In the genomic region with DNA sequence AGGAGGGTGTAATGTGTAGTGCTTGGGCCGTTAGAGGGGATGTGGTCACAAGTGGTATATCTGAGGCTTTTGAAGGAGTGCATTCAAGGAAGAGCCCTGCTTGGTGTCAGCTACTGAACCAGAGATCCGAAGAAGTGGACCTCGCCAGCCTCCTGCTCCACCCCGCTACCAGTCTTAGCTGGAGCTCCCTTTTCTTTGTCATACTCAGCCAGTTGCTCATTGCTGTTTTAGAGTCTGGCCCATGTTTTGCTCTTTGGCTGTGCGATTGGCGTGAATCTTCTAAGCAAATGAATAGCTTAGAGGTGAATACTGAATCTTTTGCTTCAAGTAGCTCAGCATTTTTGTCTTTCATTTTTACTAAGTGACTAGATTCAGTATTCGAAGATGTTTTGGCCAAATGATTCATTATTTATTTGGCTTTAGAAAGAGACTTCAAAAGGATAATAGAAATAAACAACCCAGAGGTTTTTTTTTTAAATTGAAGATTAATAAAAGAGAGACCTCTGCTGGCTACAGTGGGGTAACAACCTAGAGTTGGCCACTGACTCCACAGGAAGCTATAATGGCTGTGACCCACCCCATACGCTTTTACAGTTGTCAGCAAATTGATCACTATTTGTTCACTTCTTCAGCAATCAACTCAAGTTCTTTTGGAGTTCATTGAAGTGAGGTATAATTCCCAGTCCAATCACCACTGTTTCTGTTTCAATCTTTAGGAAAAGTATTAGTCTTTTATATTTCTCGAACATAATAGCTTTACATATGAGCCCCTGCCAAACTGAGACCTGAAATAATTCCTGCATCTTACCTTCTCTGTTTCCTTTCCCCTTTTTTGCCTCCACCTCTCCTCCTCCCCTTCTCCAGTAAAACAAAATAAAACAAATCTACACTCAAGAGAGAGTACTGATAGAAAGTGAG, we compare ENCODE assay signal across 8 cellular contexts. TPM values are rescaled to one million over a fixed set of nuclear protein-coding genes. Genes with fewer than 3 reads are reported as not detected.
A peak's percentile ranks its signal among the peaks of the same experiment; 100 is the strongest.
DNase-seq lines count a peak whose midpoint lies in the region; ATAC-seq and TF ChIP-seq lines count a peak whose summit lies in the region.

No MANE protein-coding gene starts in this region.

- POLR2A ChIA-PET in activated CD4-positive, alpha-beta T cell treated with anti-CD3 and anti-CD28 coated beads for 36 hours (lab: Charles Lee) = interaction anchor here (0.6 to 2.4 kb wide), 16 partner anchors 11 to 1010 kb away, joined by 3 to 38 read pairs (median 4); partner anchors contain the start of gene DUSP16
- POLR2A ChIA-PET in HEK293T (lab: Yijun Ruan, JAX) = interaction anchor here (1.0 to 4.3 kb wide), 8 partner anchors 9 to 380 kb away, joined by 3 to 81 read pairs (median 6); partner anchors contain the start of genes BORCS5 and CDKN1B
- POLR2A ChIA-PET in activated CD4-positive, alpha-beta memory T cell treated with anti-CD3 and anti-CD28 coated beads for 36 hours (lab: Charles Lee) = interaction anchor here (0.5 to 3.7 kb wide), 15 partner anchors 10 to 380 kb away, joined by 3 to 46 read pairs (median 5); partner anchors contain the start of genes BORCS5, CDKN1B and GPR19

- CTCF ChIA-PET in activated CD4-positive, alpha-beta T cell treated with anti-CD3 and anti-CD28 coated beads for 36 hours (lab: Charles Lee) = interaction anchor here (0.6 to 3.7 kb wide), 76 partner anchors 10 to 1398 kb away, joined by 3 to 53 read pairs (median 4); partner anchors contain the start of gene DUSP16
- CTCF ChIA-PET in HEK293T (lab: Yijun Ruan, JAX) = interaction anchor here (0.6 to 3.6 kb wide), 31 partner anchors 10 to 1536 kb away, joined by 3 to 43 read pairs (median 5); partner anchors contain the start of genes BORCS5, CDKN1B and MANSC1
- CTCF ChIA-PET in activated CD4-positive, alpha-beta memory T cell treated with anti-CD3 and anti-CD28 coated beads for 36 hours (lab: Charles Lee) = interaction anchor here (0.7 to 3.9 kb wide), 58 partner anchors 9 to 604 kb away, joined by 3 to 42 read pairs (median 4); partner anchors contain the start of genes APOLD1, BORCS5, CDKN1B and DDX47

- intact Hi-C loops in activated CD4-positive, alpha-beta T cell treated with anti-CD3 and anti-CD28 coated beads for 36 hours (cut with DNase I, micrococcal nuclease) = loop anchor here (1.0 to 2.0 kb wide), 3 partner anchors 11 to 361 kb away; no protein-coding TSS in a partner anchor
- intact Hi-C loops in activated CD4-positive, alpha-beta memory T cell treated with anti-CD3 and anti-CD28 coated beads for 36 hours (cut with micrococcal nuclease) = loop anchor here (1.0 kb wide), 2 partner anchors 11 to 22 kb away; no protein-coding TSS in a partner anchor

- H3K9me3 Mint-ChIP-seq in activated CD4-positive, alpha-beta T cell treated with anti-CD3 and anti-CD28 coated beads for 36 hours (ENCODE audit: low read depth) = no peaks in the 10 kb centered on the region
- no peaks in the 10 kb centered on the region for H3K9me3 Mint-ChIP-seq in activated CD4-positive, alpha-beta memory T cell treated with anti-CD3 and anti-CD28 coated beads for 36 hours
- no peaks in the 10 kb centered on the region for H3K9me3 Mint-ChIP-seq in nephron

- H3K27me3 Mint-ChIP-seq in activated CD4-positive, alpha-beta T cell treated with anti-CD3 and anti-CD28 coated beads for 36 hours = no peaks in the 10 kb centered on the region
- no peaks in the 10 kb centered on the region for H3K27me3 Mint-ChIP-seq in activated CD4-positive, alpha-beta memory T cell treated with anti-CD3 and anti-CD28 coated beads for 36 hours
- H3K27me3 Mint-ChIP-seq in nephron (ENCODE audit: low read depth) = no peaks in the 10 kb centered on the region

- no peaks in the 10 kb centered on the region for H3K36me3 Mint-ChIP-seq in activated CD4-positive, alpha-beta T cell treated with anti-CD3 and anti-CD28 coated beads for 36 hours (ENCODE audit: low read depth)
- peaks cover 3% of the 10 kb centered on the region for H3K36me3 Mint-ChIP-seq in activated CD4-positive, alpha-beta memory T cell treated with anti-CD3 and anti-CD28 coated beads for 36 hours
- no peaks in the 10 kb centered on the region for H3K36me3 Mint-ChIP-seq in nephron (ENCODE audit: low read depth)

- ATAC-seq in activated CD4-positive, alpha-beta T cell treated with anti-CD3 and anti-CD28 coated beads for 36 hours = peak; percentile 87
- peak; percentile 74 for ATAC-seq in esophagus mucosa

- peak overlapping the region; percentile 75 for H3K27ac Mint-ChIP-seq in activated CD4-positive, alpha-beta T cell treated with anti-CD3 and anti-CD28 coated beads for 36 hours
- peak overlapping the region; percentile 88 for H3K27ac Mint-ChIP-seq in activated CD4-positive, alpha-beta memory T cell treated with anti-CD3 and anti-CD28 coated beads for 36 hours
- H3K27ac Mint-ChIP-seq in nephron = peak overlapping the region; percentile 39 to 85 (median 66)

- peak overlapping the region; percentile 32 for H3K4me3 Mint-ChIP-seq in activated CD4-positive, alpha-beta T cell treated with anti-CD3 and anti-CD28 coated beads for 36 hours
- peak overlapping the region; percentile 59 for H3K4me3 Mint-ChIP-seq in activated CD4-positive, alpha-beta memory T cell treated with anti-CD3 and anti-CD28 coated beads for 36 hours
- no peak overlapping the region for H3K4me3 Mint-ChIP-seq in nephron

- H3K4me1 Mint-ChIP-seq in activated CD4-positive, alpha-beta T cell treated with anti-CD3 and anti-CD28 coated beads for 36 hours = peaks cover 35% of the 10 kb centered on the region
- H3K4me1 Mint-ChIP-seq in activated CD4-positive, alpha-beta memory T cell treated with anti-CD3 and anti-CD28 coated beads for 36 hours (ENCODE audit: low read depth) = peaks cover 46% of the 10 kb centered on the region
- H3K4me1 Mint-ChIP-seq in nephron = peaks cover 52% of the 10 kb centered on the region

- DNase-seq in activated CD4-positive, alpha-beta T cell treated with anti-CD3 and anti-CD28 coated beads for 36 hours = peak; percentile 65
- DNase-seq in activated CD4-positive, alpha-beta T cell treated with anti-CD3 and anti-CD28 coated beads for 1 hour = no peak
- DNase-seq in HEK293T (ENCODE audit: extremely low spot score) = no peak
- peak; percentile 59 for DNase-seq in MV-4-11 (lab: John Stamatoyannopoulos, UW)
- peak; percentile 76 for DNase-seq in activated CD4-positive, alpha-beta memory T cell treated with anti-CD3 and anti-CD28 coated beads for 36 hours
- no peak for DNase-seq in NCI-H187 (lab: John Stamatoyannopoulos, UW)

- TF ChIP-seq CTCF in nephron (IDR thresholded peaks at IDR 0.05; ENCODE audit: unreplicated experiment in 3 of 3) = peak; percentile 51 to 71 (median 59)

TF ChIP-seq in HEK293T, 16 proteins besides CTCF, POLR2A, EP300 and RAD21:
- TF ChIP-seq ZNF384 (IDR thresholded peaks at IDR 0.05) (peak; percentile 85), TARDBP (IDR thresholded peaks at IDR 0.05) (no peak)

RNA-seq across cellular contexts. Expression of gene CDKN1B, which starts 19.9 kb away (rescaled TPM):
- 10 to 100 TPM; 34.2 to 37.0 TPM for total RNA-seq in activated CD4-positive, alpha-beta T cell treated with anti-CD3 and anti-CD28 coated beads for 36 hours
- total RNA-seq in activated CD4-positive, alpha-beta memory T cell treated with anti-CD3 and anti-CD28 coated beads for 36 hours = 10 to 100 TPM; 52.4 to 52.8 TPM
- 20.4 TPM for total RNA-seq in esophagus mucosa

RNA-seq across cellular contexts. Expression of gene GPR19, which starts 41.0 kb away (rescaled TPM):
- total RNA-seq in activated CD4-positive, alpha-beta T cell treated with anti-CD3 and anti-CD28 coated beads for 36 hours = 10 to 100 TPM; 19.4 to 19.8 TPM
- 10 to 100 TPM; 23.1 to 24.5 TPM for total RNA-seq in activated CD4-positive, alpha-beta memory T cell treated with anti-CD3 and anti-CD28 coated beads for 36 hours
- 0.36 TPM for total RNA-seq in esophagus mucosa

RNA-seq across cellular contexts. Expression of gene APOLD1, which starts 48.4 kb away (rescaled TPM):
- total RNA-seq in activated CD4-positive, alpha-beta T cell treated with anti-CD3 and anti-CD28 coated beads for 36 hours = 1 to 10 TPM; 3.5 to 7.0 TPM
- total RNA-seq in activated CD4-positive, alpha-beta memory T cell treated with anti-CD3 and anti-CD28 coated beads for 36 hours = 1 to 10 TPM; 3.4 to 4.4 TPM
- 3.1 TPM for total RNA-seq in esophagus mucosa

Comparison
In these comparisons a context has a peak if more than half of its experiments do, and no peak if none do; other contexts are left out.
1. DNase-seq: peak in activated CD4-positive, alpha-beta T cell treated with anti-CD3 and anti-CD28 coated beads for 36 hours (single experiment), MV-4-11 (single experiment) and activated CD4-positive, alpha-beta memory T cell treated with anti-CD3 and anti-CD28 coated beads for 36 hours (single experiment); none in activated CD4-positive, alpha-beta T cell treated with anti-CD3 and anti-CD28 coated beads for 1 hour (single experiment), HEK293T (single experiment) and NCI-H187 (0 of 2).
2. H3K4me3 Mint-ChIP-seq: peak in activated CD4-positive, alpha-beta T cell treated with anti-CD3 and anti-CD28 coated beads for 36 hours (single experiment) and activated CD4-positive, alpha-beta memory T cell treated with anti-CD3 and anti-CD28 coated beads for 36 hours (single experiment); none in nephron (0 of 3).
3. RNA of gene GPR19, which starts 41.0 kb away (total RNA-seq): 23.1 to 24.5 TPM in activated CD4-positive, alpha-beta memory T cell treated with anti-CD3 and anti-CD28 coated beads for 36 hours and 19.4 to 19.8 TPM in activated CD4-positive, alpha-beta T cell treated with anti-CD3 and anti-CD28 coated beads for 36 hours; 0.36 TPM in esophagus mucosa (single experiment); every median in the first group is over 10 times any median in the second.
4. Peak in every context shown above with its lines, with median percentiles within 50 percentile points of each other: H3K27ac Mint-ChIP-seq.